In the genomic region with DNA sequence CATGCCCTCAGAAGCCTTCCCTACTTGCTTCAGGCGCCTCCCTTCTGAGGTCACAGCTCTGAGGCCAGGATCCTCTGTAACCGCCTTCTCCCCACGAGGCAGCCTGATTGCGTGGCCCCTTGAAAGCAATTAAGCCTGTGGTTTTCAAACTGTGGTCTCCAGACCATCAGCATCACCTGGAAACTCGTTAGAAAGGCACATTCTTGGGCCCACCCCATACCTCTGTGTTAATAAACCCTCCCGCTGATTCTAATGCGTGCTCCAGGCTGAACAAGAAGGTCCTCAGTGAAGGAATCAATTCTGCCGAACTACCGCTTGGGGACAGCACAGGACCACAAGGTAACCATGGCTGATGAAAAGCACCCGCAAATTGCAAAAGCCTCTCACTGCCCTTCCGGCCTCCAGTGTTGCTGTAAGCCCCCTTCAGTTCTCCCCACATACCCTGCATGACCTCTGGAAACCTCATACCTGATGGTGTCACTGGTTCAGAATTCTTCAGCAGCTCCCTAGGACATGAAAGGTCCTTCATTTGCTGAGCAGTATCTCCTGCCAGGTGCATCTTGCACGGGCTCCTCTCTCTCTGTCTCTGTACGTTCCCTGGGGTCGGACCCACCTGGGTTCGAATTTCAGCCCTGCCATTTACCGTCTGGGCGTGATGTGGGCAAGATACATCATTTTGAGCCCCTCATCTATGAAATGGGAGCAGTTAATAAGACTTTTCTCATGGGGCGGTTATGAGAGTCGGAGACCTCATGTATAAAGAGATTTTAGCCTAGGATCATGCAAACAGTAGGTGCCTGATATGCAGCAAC, we compare ENCODE assay signal across 8 cellular contexts. TPM values are rescaled to one million over a fixed set of nuclear protein-coding genes. Genes with fewer than 3 reads are reported as not detected.
DNase-seq lines count a peak whose midpoint lies in the region; ATAC-seq and TF ChIP-seq lines count a peak whose summit lies in the region.

No MANE protein-coding gene starts in this region.

- TF ChIP-seq CTCF in ascending aorta (IDR thresholded peaks at IDR 0.05): peak; percentile 93 to 97 (median 96)

- peaks cover 22% of the 10 kb centered on the region for H3K27me3 Mint-ChIP-seq in T-helper 17 cell

- DNase-seq in COLO829 (ENCODE audit: low spot score) (peak; percentile 86), GM23248 (peak; percentile 86), NCI-H1930 (lab: John Stamatoyannopoulos, UW) (peak; percentile 70 to 75), T-helper 17 cell (peak; percentile 24 to 34 (median 28)), ascending aorta (ENCODE audit: low spot score in 2 of 2) (peak in 1 of 2 donors; percentile 83), hypothalamus (lab: John Stamatoyannopoulos, UW) (peak in 42 of 51 donors; percentile 14 to 80 (median 52)), skeletal muscle cell (ENCODE audit: low read depth) (peak; percentile 40), posterior vena cava (ENCODE audit: low spot score) (no peak)

- H3K27ac Mint-ChIP-seq in T-helper 17 cell: no peak overlapping the region

- H3K79me2 ChIP-seq in GM23248 (ENCODE audit: insufficient read depth): no peaks in the 10 kb centered on the region

- no peaks in the 10 kb centered on the region for H4K20me1 ChIP-seq in GM23248 (ENCODE audit: insufficient read depth)

- H3K36me3 ChIP-seq in GM23248 (ENCODE audit: low read depth) (no peaks in the 10 kb centered on the region), ascending aorta (no peaks in the 10 kb centered on the region)

- no peaks in the 10 kb centered on the region for H3K9me3 ChIP-seq in GM23248 (ENCODE audit: low read depth)
- no peaks in the 10 kb centered on the region for H3K9me3 ChIP-seq in T-helper 17 cell (ENCODE audit: control insufficient read depth, low read length, poor library complexity, severe bottlenecking)
- H3K9me3 ChIP-seq in ascending aorta: no peaks in the 10 kb centered on the region

- H3K27ac ChIP-seq in GM23248 (no peak overlapping the region), ascending aorta (no peak overlapping the region)

- intact Hi-C loops in ascending aorta (cut with DNase I) (loop anchor here (5.0 kb wide), 1 partner anchor 484 kb away; no protein-coding TSS in a partner anchor), posterior vena cava (cut with DNase I) (no loop called here)

- H3K4me1 ChIP-seq in GM23248 (ENCODE audit: insufficient read depth): peaks cover 5% of the 10 kb centered on the region; the same call in 1 of the 2 replicates
- H3K4me1 ChIP-seq in ascending aorta: peaks cover 0 to 3% of the 10 kb centered on the region in 2 donors

- ATAC-seq in T-helper 17 cell: peak; percentile 87

- H3K4me3 ChIP-seq in GM23248: peak overlapping the region; percentile 37; the same call in 1 of the 2 replicates
- H3K4me3 ChIP-seq in ascending aorta: no peak overlapping the region
- no peak overlapping the region for H3K4me3 ChIP-seq in skeletal muscle cell (ENCODE audit: low read depth, low read length)

- H3K9ac ChIP-seq in GM23248: peak overlapping the region; percentile 64

- WGBS in GM23248 (ENCODE audit: low coverage in 1 of 2, low lambda C conversion rate in 2 of 2, missing lambda C conversion rate in 2 of 2), 2 experiments: 22 to 24% methylated on average over 19 of the region's 19 CpGs

- H3F3A ChIP-seq in GM23248 (ENCODE audit: insufficient read depth): peaks cover 13% of the 10 kb centered on the region; the same call in 1 of the 2 replicates

- peak overlapping the region; percentile 84 for H2AFZ ChIP-seq in GM23248

- no peaks in the 10 kb centered on the region for H3K36me3 Mint-ChIP-seq in T-helper 17 cell (ENCODE audit: low read depth)

- H3K4me1 Mint-ChIP-seq in T-helper 17 cell: peaks cover 19% of the 10 kb centered on the region

- in situ Hi-C loops in GM23248 (cut with MboI): loop anchor here (5.0 kb wide), 1 partner anchor 69 kb away; no protein-coding TSS in a partner anchor

- H3K9me2 ChIP-seq in GM23248 (ENCODE audit: insufficient read depth): no peaks in the 10 kb centered on the region

- H3K27me3 ChIP-seq in GM23248 (replicated peaks; ENCODE audit: insufficient read depth): no peaks in the 10 kb centered on the region
- H3K27me3 ChIP-seq in ascending aorta: no peaks in the 10 kb centered on the region

- no peak overlapping the region for H3K4me3 Mint-ChIP-seq in T-helper 17 cell

- H3K4me2 ChIP-seq in GM23248 (ENCODE audit: unreplicated experiment): no peak overlapping the region

RNA-seq across cellular contexts. Expression of a gene that starts 39.9 kb away (rescaled TPM):
- 16.8 and 18.5 TPM in 2 replicates for total RNA-seq in GM23248 (2014; rRNA removed; shearing (Covaris generic))
- polyA plus RNA-seq in GM23248 (2016; fragmentation: Nextera tagmentation; extraction: Ambion mirVana): 19.3 and 21.6 TPM in 2 replicates
- total RNA-seq in T-helper 17 cell (10 to 100 TPM in 1 of 2 donors, 1 to 10 TPM in 1; 3.1 to 40.8 TPM), ascending aorta (4.9 TPM), posterior vena cava (1 to 10 TPM; 4.3 to 6.8 TPM)
